Comparison of ENCODE assay signal across 8 cellular contexts in genomic region chr5:141914154-141914743, GRCh38. TPM values are rescaled to one million over a fixed set of nuclear protein-coding genes. Genes with fewer than 3 reads are reported as not detected.
DNase-seq lines count a peak whose midpoint lies in the region; ATAC-seq, FAIRE-seq and TF ChIP-seq lines count a peak whose summit lies in the region.

No MANE protein-coding gene starts in this region.

- H3K4ac ChIP-seq in H1 (replicated peaks; ENCODE audit: insufficient read length, low read depth, low read length) (no peak overlapping the region), mesenchymal stem cell (ENCODE audit: low read depth in 1 of 2, low read length in 2 of 2) (no peak overlapping the region)

- H3K36me3 Mint-ChIP-seq in activated CD4-positive, alpha-beta T cell treated with anti-CD3 and anti-CD28 coated beads, Interleukin-2, amount 10 ng/mL, durations not matched to agents 24 days and 14 days (ENCODE audit: low read depth) = no peaks in the 10 kb centered on the region

- H4K20me1 ChIP-seq in SU-DHL-6 (ENCODE audit: low read depth, low read length) (no peaks in the 10 kb centered on the region), H1 (replicated peaks in 1 of 2; ENCODE audit: control insufficient read depth in 1 of 2, insufficient read depth in 2 of 2, low read length in 2 of 2) (no peaks in the 10 kb centered on the region)

- no peak overlapping the region for H3K56ac ChIP-seq in H1 (replicated peaks; ENCODE audit: insufficient read length, low read depth, low read length)

- TF ChIP-seq POLR2A in H1 (IDR thresholded peaks at IDR 0.05; ENCODE audit: control extremely low read depth in 1 of 2, low read depth in 2 of 2, low read length in 2 of 2) (peak in 1 of 2 experiments; percentile 50; a peak in 1 of 3 replicates), stomach (IDR thresholded peaks at IDR 0.05) (no peak)

- H3K79me2 ChIP-seq in SU-DHL-6 (ENCODE audit: insufficient read depth, low read length) (no peaks in the 10 kb centered on the region), H1 (ENCODE audit: control insufficient read depth in 1 of 2, insufficient read depth in 2 of 2, low read length in 2 of 2) (no peaks in the 10 kb centered on the region)

- H3K79me1 ChIP-seq in H1 (ENCODE audit: low read depth, low read length) (no peaks in the 10 kb centered on the region), mesenchymal stem cell (replicated peaks; ENCODE audit: low read length, poor library complexity, severe bottlenecking) (no peaks in the 10 kb centered on the region)

- peak; percentile 62 for DNase-seq in activated CD4-positive, alpha-beta T cell treated with anti-CD3 and anti-CD28 coated beads, Interleukin-2, amount 10 ng/mL, durations not matched to agents 24 days and 14 days
- no peak for DNase-seq in activated CD4-positive, alpha-beta T cell treated with anti-CD3 and anti-CD28 coated beads, Interleukin-2, amount 50 U/mL, for 1 hour
- DNase-seq in H1 (ENCODE audit: low read depth in 1 of 2, low spot score in 2 of 2) (peak in 1 of 2 experiments; percentile 77), mesenchymal stem cell (peak; percentile 12), stomach (peak; percentile 46), kidney glomerular epithelial cell (lab: John Stamatoyannopoulos, UW) (no peak)

- no peak for FAIRE-seq in H1 (lab: Jason Lieb, UNC)

- H2BK120ac ChIP-seq in H1 (replicated peaks; ENCODE audit: low read depth, low read length) (no peak overlapping the region), mesenchymal stem cell (ENCODE audit: low read depth, low read length) (no peak overlapping the region)

- peaks cover 47% of the 10 kb centered on the region for H3K27me3 Mint-ChIP-seq in activated CD4-positive, alpha-beta T cell treated with anti-CD3 and anti-CD28 coated beads, Interleukin-2, amount 10 ng/mL, durations not matched to agents 24 days and 14 days

- no peak overlapping the region; the same call in 1 of the 2 replicates for H2BK20ac ChIP-seq in H1 (ENCODE audit: low read length)

- H2BK5ac ChIP-seq in H1 (ENCODE audit: low read depth, low read length) (no peak overlapping the region; the same call in 1 of the 2 replicates), mesenchymal stem cell (ENCODE audit: low read depth, low read length, poor library complexity, severe bottlenecking) (no peak overlapping the region)

- H3F3A ChIP-seq in SU-DHL-6 (ENCODE audit: insufficient read depth) = no peaks in the 10 kb centered on the region

- H4K8ac ChIP-seq in H1 (ENCODE audit: extremely low read depth, insufficient read depth, low read length) (peak overlapping the region; percentile 38; the same call in 1 of the 2 replicates), mesenchymal stem cell (ENCODE audit: low read length) (peak overlapping the region; percentile 17)

- TF ChIP-seq EP300 in H1 (IDR thresholded peaks at IDR 0.05; ENCODE audit: borderline replicate concordance in 1 of 2, low read depth in 2 of 2, low read length in 2 of 2) (0 out of 3 replicates have a peak, but pooled peaks of 1 of the 2 experiments have one; percentile 21), stomach (IDR thresholded peaks at IDR 0.05) (no peak)

- peak; percentile 82 for ATAC-seq in HG02885 (IDR thresholded peaks at IDR 0.05; ENCODE audit: poor library complexity, unreplicated experiment)

- no peak overlapping the region for H2BK15ac ChIP-seq in H1 (ENCODE audit: low read length)
- no peak overlapping the region for H2BK15ac ChIP-seq in mesenchymal stem cell (ENCODE audit: low read depth, poor library complexity, severe bottlenecking)

- intact Hi-C loops in activated CD4-positive, alpha-beta T cell treated with anti-CD3 and anti-CD28 coated beads, Interleukin-2, amount 10 ng/mL, durations not matched to agents 24 days and 14 days (cut with micrococcal nuclease) = no loop called here
- intact Hi-C loops in stomach (cut with DNase I; ENCODE audit: low total_unique reads) = no loop called here

- H4K91ac ChIP-seq in H1 (replicated peaks; ENCODE audit: insufficient read length, low read length) (peak overlapping the region; percentile 48), mesenchymal stem cell (ENCODE audit: low read length) (peak overlapping the region; percentile 72)

- no peaks in the 10 kb centered on the region for H3K36me3 ChIP-seq in SU-DHL-6 (ENCODE audit: low read length)
- no peaks in the 10 kb centered on the region for H3K36me3 ChIP-seq in H1 (ENCODE audit: control insufficient read depth in 2 of 4, insufficient read depth in 4 of 4, low read length in 3 of 4)
- no peaks in the 10 kb centered on the region for H3K36me3 ChIP-seq in mesenchymal stem cell (ENCODE audit: control insufficient read depth in 1 of 2, insufficient read depth in 2 of 2, low read depth in 1 of 2, low read length in 2 of 2)
- no peaks in the 10 kb centered on the region for H3K36me3 ChIP-seq in stomach

- CTCF ChIA-PET in H1 (lab: Charles Lee; ENCODE audit: partially characterized antibody) = interaction anchor here (0.8 to 5.4 kb wide), 15 partner anchors 9 to 222 kb away, joined by 3 to 58 read pairs (median 5); partner anchors contain the start of genes DELE1, PCDH1 and RNF14

- no peak overlapping the region for H3K14ac ChIP-seq in H1 (ENCODE audit: insufficient read length)
- H3K14ac ChIP-seq in mesenchymal stem cell (ENCODE audit: low read length in 2 of 2) = peak overlapping the region in 1 of 2 experiments; percentile 27

- peaks cover 6% of the 10 kb centered on the region for H3K4me1 Mint-ChIP-seq in activated CD4-positive, alpha-beta T cell treated with anti-CD3 and anti-CD28 coated beads, Interleukin-2, amount 10 ng/mL, durations not matched to agents 24 days and 14 days

- H3K27ac ChIP-seq in SU-DHL-6 (ENCODE audit: low read depth, low read length) (no peak overlapping the region), H1 (ENCODE audit: low read depth, low read length) (no peak overlapping the region), mesenchymal stem cell (ENCODE audit: low read length, poor library complexity, severe bottlenecking) (no peak overlapping the region), stomach (peak overlapping the region in 1 of 5 donors; percentile 27)

- POLR2A ChIA-PET in H1 (lab: Charles Lee; ENCODE audit: partially characterized antibody) = interaction anchor here (0.8 to 5.0 kb wide), 8 partner anchors 9 to 238 kb away, joined by 3 to 36 read pairs (median 4); partner anchors contain the start of gene DELE1

- peak overlapping the region; percentile 43 for H3K18ac ChIP-seq in H1 (ENCODE audit: extremely low read depth, low read length)
- no peak overlapping the region for H3K18ac ChIP-seq in mesenchymal stem cell (ENCODE audit: low read depth in 1 of 2, low read length in 2 of 2)

- H3K4me3 ChIP-seq in SU-DHL-6 (ENCODE audit: insufficient read depth, low read length, poor library complexity, severe bottlenecking) (no peak overlapping the region), H1 (ENCODE audit: extremely low read depth in 1 of 4, insufficient read depth in 2 of 4, low read depth in 3 of 4, low read length in 4 of 4) (peak overlapping the region; percentile 5 to 64 (median 47)), mesenchymal stem cell (ENCODE audit: insufficient read depth in 1 of 2, low read depth in 1 of 2, low read length in 2 of 2) (peak overlapping the region; percentile 31 to 70), stomach (peak overlapping the region; percentile 37 to 44 (median 40))

- peak overlapping the region; percentile 54 for H2AFZ ChIP-seq in SU-DHL-6 (ENCODE audit: low read depth, low read length, severe bottlenecking)
- H2AFZ ChIP-seq in H1 (ENCODE audit: low read length) = peak overlapping the region; percentile 78
- H2AFZ ChIP-seq in mesenchymal stem cell (ENCODE audit: low read depth, low read length) = peak overlapping the region; percentile 47

- peak; percentile 9 for TF ChIP-seq CTCF in SU-DHL-6 (IDR thresholded peaks at IDR 0.05; ENCODE audit: insufficient read depth, low read length, poor library complexity, severe bottlenecking)
- peak in 2 of 3 experiments; percentile 12 to 13; a peak in 3 of 4 replicates for TF ChIP-seq CTCF in H1 (IDR thresholded peaks at IDR 0.05; ENCODE audit: control extremely low read depth in 1 of 3, insufficient read depth in 1 of 3, low read depth in 1 of 3, low read length in 3 of 3)
- peak in 3 of 7 experiments; percentile 9 to 23 (median 11) for TF ChIP-seq CTCF in stomach (IDR thresholded peaks at IDR 0.05)

- H3K4me1 ChIP-seq in H1 (replicated peaks in 1 of 4; ENCODE audit: control insufficient read depth in 3 of 4, insufficient read depth in 4 of 4, low read length in 3 of 4) (peaks cover 4 to 10% (median 6%) of the 10 kb centered on the region in 4 experiments; a peak in 6 of 7 replicates), mesenchymal stem cell (ENCODE audit: control insufficient read depth, insufficient read depth, low read depth, low read length) (peaks cover 9% of the 10 kb centered on the region), stomach (peaks cover 9 to 13% (median 11%) of the 10 kb centered on the region in 4 donors)

- H3K4me2 ChIP-seq in SU-DHL-6 (ENCODE audit: low read depth, low read length, poor library complexity, severe bottlenecking) (peak overlapping the region; percentile 9), H1 (ENCODE audit: insufficient read depth in 1 of 2, low read depth in 2 of 2, low read length in 2 of 2) (peak overlapping the region; percentile 70 to 72), mesenchymal stem cell (ENCODE audit: low read length, poor library complexity, severe bottlenecking) (peak overlapping the region; percentile 94)

- H3K9me3 Mint-ChIP-seq in activated CD4-positive, alpha-beta T cell treated with anti-CD3 and anti-CD28 coated beads, Interleukin-2, amount 10 ng/mL, durations not matched to agents 24 days and 14 days = no peaks in the 10 kb centered on the region

- H3K9ac ChIP-seq in SU-DHL-6 (ENCODE audit: low read length) (no peak overlapping the region), H1 (replicated peaks in 1 of 4; ENCODE audit: extremely low read depth in 1 of 4, low read depth in 3 of 4, low read length in 3 of 4) (peak overlapping the region in 2 of 4 experiments; percentile 14 to 35; a peak in 4 of 7 replicates), mesenchymal stem cell (ENCODE audit: low read length) (peak overlapping the region; percentile 74)

- H3K9me2 ChIP-seq in SU-DHL-6 (replicated peaks; ENCODE audit: insufficient read depth, low read length) = no peaks in the 10 kb centered on the region

- WGBS in H1 (ENCODE audit: extremely low coverage in 1 of 2, insufficient coverage in 1 of 2, insufficient read length in 1 of 2, insufficient replicate concordance in 2 of 2, low coverage in 1 of 2, low lambda C conversion rate in 2 of 2, missing lambda C conversion rate in 1 of 2), 2 experiments = 7% methylated on average over 42 of the region's 42 CpGs; no CpG with 5 or more reads in 1 of the 2 experiments
- 9% methylated on average over 38 of the region's 42 CpGs for WGBS in mesenchymal stem cell
- WGBS in stomach, 5 donors = 10 to 23% (median 12%) methylated on average over 19 to 42 of the region's 42 CpGs

- peak; percentile 36 to 45; a peak in 3 of 4 replicates for TF ChIP-seq RAD21 in H1 (IDR thresholded peaks at IDR 0.05 in 1 of 2, conservative IDR thresholded peaks at IDR 0.05 in 1 of 2; ENCODE audit: low read depth in 2 of 2, low read length in 2 of 2)

- no peak overlapping the region for H3K27ac Mint-ChIP-seq in activated CD4-positive, alpha-beta T cell treated with anti-CD3 and anti-CD28 coated beads, Interleukin-2, amount 10 ng/mL, durations not matched to agents 24 days and 14 days

- H2AK5ac ChIP-seq in H1 (ENCODE audit: low read depth, low read length) (no peak overlapping the region), mesenchymal stem cell (ENCODE audit: low read length, severe bottlenecking) (no peak overlapping the region)

- H3K9me3 ChIP-seq in SU-DHL-6 (ENCODE audit: insufficient read depth, low read length) = no peaks in the 10 kb centered on the region
- no peaks in the 10 kb centered on the region for H3K9me3 ChIP-seq in H1 (ENCODE audit: insufficient read depth in 2 of 2, low read depth in 1 of 2, low read length in 1 of 2)
- no peaks in the 10 kb centered on the region for H3K9me3 ChIP-seq in mesenchymal stem cell (ENCODE audit: control insufficient read depth, low read length)
- no peaks in the 10 kb centered on the region for H3K9me3 ChIP-seq in stomach

- H2BK12ac ChIP-seq in H1 (ENCODE audit: low read depth, low read length) = no peak overlapping the region
- H2BK12ac ChIP-seq in mesenchymal stem cell (ENCODE audit: low read length in 2 of 2) = peak overlapping the region in 1 of 2 experiments; percentile 13

- peaks cover 3% of the 10 kb centered on the region; the same call in 1 of the 2 replicates for H3K23me2 ChIP-seq in H1 (ENCODE audit: low read depth, low read length)

- H3K27me3 ChIP-seq in SU-DHL-6 (ENCODE audit: low read length) (no peaks in the 10 kb centered on the region), H1 (replicated peaks in 1 of 4; ENCODE audit: control insufficient read depth in 3 of 4, extremely low read depth in 1 of 4, insufficient read depth in 3 of 4, low read length in 3 of 4) (peaks cover 3 to 17% (median 7%) of the 10 kb centered on the region in 4 experiments), mesenchymal stem cell (ENCODE audit: control insufficient read depth in 1 of 2, insufficient read depth in 1 of 2, low read length in 2 of 2) (peaks cover 0 to 58% of the 10 kb centered on the region in 2 experiments), stomach (peaks cover 0 to 25% (median 0%) of the 10 kb centered on the region in 3 donors)

- H3K4me3 Mint-ChIP-seq in activated CD4-positive, alpha-beta T cell treated with anti-CD3 and anti-CD28 coated beads, Interleukin-2, amount 10 ng/mL, durations not matched to agents 24 days and 14 days = peak overlapping the region; percentile 13

- no peak overlapping the region for H4K5ac ChIP-seq in H1 (ENCODE audit: insufficient read length, low read depth, low read length)

- no peak overlapping the region for H3K23ac ChIP-seq in H1 (ENCODE audit: insufficient read length)
- no peak overlapping the region for H3K23ac ChIP-seq in mesenchymal stem cell (ENCODE audit: low read length in 2 of 2)

RNA-seq across cellular contexts. Expression of gene DELE1, which starts 9.4 kb away (rescaled TPM):
- 66.7 and 72.0 TPM in 2 replicates for total RNA-seq in activated CD4-positive, alpha-beta T cell treated with anti-CD3 and anti-CD28 coated beads, Interleukin-2, amount 10 ng/mL, durations not matched to agents 24 days and 14 days
- total RNA-seq in H1 (2021; fragmentation: NEBNext Ultra II Directional; extraction: Animal tissue kit (Norgen Biotek cat#: 25700)) = 59.6 and 61.4 TPM in 2 replicates
- 114 and 132 TPM in 2 replicates for polyA plus RNA-seq in H1 (2011; rRNA removed)
- 98.7 TPM for polyA plus RNA-seq in H1 (2011; cell fraction: cytosol; rRNA removed)
- polyA plus RNA-seq in H1 (2011; cell fraction: nucleus; rRNA removed) = 310 TPM
- polyA plus RNA-seq in H1 (2012, experiment 1 of 2) = 71.4 to 88.2 TPM (median 72.4 TPM) in 4 replicates
- 49.9 TPM for polyA plus RNA-seq in H1 (2012, experiment 2 of 2)
- polyA plus RNA-seq in H1 (2013, experiment 1 of 2) = 46.8 TPM
- 41.4 TPM for polyA plus RNA-seq in H1 (2013, experiment 2 of 2)
- 84.7 and 92.9 TPM in 2 replicates for polyA minus RNA-seq in H1 (2011; rRNA and poly(A)+ RNA removed)
- polyA minus RNA-seq in H1 (2011; cell fraction: cytosol; rRNA and poly(A)+ RNA removed) = 35.0 TPM
- 93.7 TPM for polyA minus RNA-seq in H1 (2011; cell fraction: nucleus; rRNA and poly(A)+ RNA removed)
- polyA plus RNA-seq in mesenchymal stem cell (2013, experiment 1 of 2) = 36.7 TPM
- 36.2 TPM for polyA plus RNA-seq in mesenchymal stem cell (2013, experiment 2 of 2)
- 100 to 1,000 TPM in 1 of 5 donors, 10 to 100 TPM in 4; 65.0 to 100 (median 98.2) TPM for total RNA-seq in stomach
- 10 to 100 TPM; 29.2 to 39.8 (median 32.6) TPM for polyA plus RNA-seq in stomach

RNA-seq across cellular contexts. Expression of gene PCDH1, which starts 36.0 kb away (rescaled TPM):
- 0.17 TPM in 1 of 2 replicates, not detected in the other for total RNA-seq in activated CD4-positive, alpha-beta T cell treated with anti-CD3 and anti-CD28 coated beads, Interleukin-2, amount 10 ng/mL, durations not matched to agents 24 days and 14 days
- total RNA-seq in H1 (2021; fragmentation: NEBNext Ultra II Directional; extraction: Animal tissue kit (Norgen Biotek cat#: 25700)) = 101 and 106 TPM in 2 replicates
- polyA plus RNA-seq in H1 (2011; rRNA removed) (102 and 120 TPM in 2 replicates), stomach (10 to 100 TPM in 2 of 3 donors, 1 to 10 TPM in 1; 8.7 to 20.9 (median 10.6) TPM)
- polyA plus RNA-seq in H1 (2011; cell fraction: cytosol; rRNA removed) = 88.6 TPM
- 154 TPM for polyA plus RNA-seq in H1 (2011; cell fraction: nucleus; rRNA removed)
- polyA plus RNA-seq in H1 (2012, experiment 1 of 2) = 74.4 to 110 TPM (median 100 TPM) in 4 replicates
- polyA plus RNA-seq in H1 (2012, experiment 2 of 2) = 97.8 TPM
- 130 TPM for polyA plus RNA-seq in H1 (2013, experiment 1 of 2)
- 120 TPM for polyA plus RNA-seq in H1 (2013, experiment 2 of 2)
- polyA minus RNA-seq in H1 (2011; rRNA and poly(A)+ RNA removed) = 292 and 318 TPM in 2 replicates
- 143 TPM for polyA minus RNA-seq in H1 (2011; cell fraction: cytosol; rRNA and poly(A)+ RNA removed)
- 96.9 TPM for polyA minus RNA-seq in H1 (2011; cell fraction: nucleus; rRNA and poly(A)+ RNA removed)
- 2.1 TPM for polyA plus RNA-seq in mesenchymal stem cell (2013, experiment 1 of 2)
- polyA plus RNA-seq in mesenchymal stem cell (2013, experiment 2 of 2) = 2.0 TPM
- 10 to 100 TPM; 35.3 to 96.9 (median 79.1) TPM for total RNA-seq in stomach

RNA-seq across cellular contexts. Expression of gene PCDH12, which starts 43.8 kb away (rescaled TPM):
- total RNA-seq in activated CD4-positive, alpha-beta T cell treated with anti-CD3 and anti-CD28 coated beads, Interleukin-2, amount 10 ng/mL, durations not matched to agents 24 days and 14 days = 1.8 and 2.2 TPM in 2 replicates
- total RNA-seq in H1 (2021; fragmentation: NEBNext Ultra II Directional; extraction: Animal tissue kit (Norgen Biotek cat#: 25700)) = 0.17 and 0.21 TPM in 2 replicates
- polyA plus RNA-seq in H1 (2011; rRNA removed) (0.05 and 0.06 TPM in 2 replicates), stomach (under 1 TPM; 0.35 to 0.46 (median 0.37) TPM)
- polyA plus RNA-seq in H1 (2011; cell fraction: cytosol; rRNA removed) = 0.05 TPM
- polyA plus RNA-seq in H1 (2011; cell fraction: nucleus; rRNA removed) = 0.26 TPM
- polyA plus RNA-seq in H1 (2012, experiment 1 of 2) = 0.31 to 0.47 TPM (median 0.35 TPM) in 4 replicates
- polyA plus RNA-seq in H1 (2012, experiment 2 of 2) = 0.09 TPM
- polyA plus RNA-seq in H1 (2013, experiment 1 of 2) = 0.14 TPM
- 0.26 TPM for polyA plus RNA-seq in H1 (2013, experiment 2 of 2)
- 0.06 and 0.49 TPM in 2 replicates for polyA minus RNA-seq in H1 (2011; rRNA and poly(A)+ RNA removed)
- polyA minus RNA-seq in H1 (2011; cell fraction: cytosol; rRNA and poly(A)+ RNA removed) = not detected
- 0.10 TPM for polyA minus RNA-seq in H1 (2011; cell fraction: nucleus; rRNA and poly(A)+ RNA removed)
- polyA plus RNA-seq in mesenchymal stem cell (2013, experiment 1 of 2) = 0.10 TPM
- 0.11 TPM for polyA plus RNA-seq in mesenchymal stem cell (2013, experiment 2 of 2)
- total RNA-seq in stomach = 1 to 10 TPM; 1.2 to 7.0 (median 3.7) TPM

RNA-seq across cellular contexts. Expression of gene RNF14, which starts 54.7 kb away (rescaled TPM):
- total RNA-seq in activated CD4-positive, alpha-beta T cell treated with anti-CD3 and anti-CD28 coated beads, Interleukin-2, amount 10 ng/mL, durations not matched to agents 24 days and 14 days = 28.8 and 32.2 TPM in 2 replicates
- 19.6 and 20.2 TPM in 2 replicates for total RNA-seq in H1 (2021; fragmentation: NEBNext Ultra II Directional; extraction: Animal tissue kit (Norgen Biotek cat#: 25700))
- polyA plus RNA-seq in H1 (2011; rRNA removed) (4.4 and 4.7 TPM in 2 replicates), stomach (10 to 100 TPM; 14.4 to 26.1 (median 25.5) TPM)
- polyA plus RNA-seq in H1 (2011; cell fraction: cytosol; rRNA removed) = 8.1 TPM
- 9.2 TPM for polyA plus RNA-seq in H1 (2011; cell fraction: nucleus; rRNA removed)
- polyA plus RNA-seq in H1 (2012, experiment 1 of 2) = 10.2 to 20.8 TPM (median 13.4 TPM) in 4 replicates
- 2.8 TPM for polyA plus RNA-seq in H1 (2012, experiment 2 of 2)
- 9.4 TPM for polyA plus RNA-seq in H1 (2013, experiment 1 of 2)
- 9.6 TPM for polyA plus RNA-seq in H1 (2013, experiment 2 of 2)
- 17.2 and 19.1 TPM in 2 replicates for polyA minus RNA-seq in H1 (2011; rRNA and poly(A)+ RNA removed)
- polyA minus RNA-seq in H1 (2011; cell fraction: cytosol; rRNA and poly(A)+ RNA removed) = 10.4 TPM
- 12.9 TPM for polyA minus RNA-seq in H1 (2011; cell fraction: nucleus; rRNA and poly(A)+ RNA removed)
- polyA plus RNA-seq in mesenchymal stem cell (2013, experiment 1 of 2) = 48.6 TPM
- 52.3 TPM for polyA plus RNA-seq in mesenchymal stem cell (2013, experiment 2 of 2)
- total RNA-seq in stomach = 10 to 100 TPM; 24.2 to 67.4 (median 43.2) TPM

Comparison
In these comparisons a context has a peak if more than half of its experiments do, and no peak if none do; other contexts are left out.
1. DNase-seq: peak in activated CD4-positive, alpha-beta T cell treated with anti-CD3 and anti-CD28 coated beads, Interleukin-2, amount 10 ng/mL, durations not matched to agents 24 days and 14 days (single experiment), mesenchymal stem cell (single experiment) and stomach (single experiment); none in activated CD4-positive, alpha-beta T cell treated with anti-CD3 and anti-CD28 coated beads, Interleukin-2, amount 50 U/mL, for 1 hour (single experiment) and kidney glomerular epithelial cell (single experiment).
2. H3K4me2 ChIP-seq: peak in every context shown above with its lines; median percentile 94 in mesenchymal stem cell; 71 in H1; 9 in SU-DHL-6.
3. RNA of gene PCDH1, which starts 36.0 kb away (total RNA-seq): 101 to 106 TPM in H1 and 35.3 to 96.9 TPM in stomach; 0.17 TPM in activated CD4-positive, alpha-beta T cell treated with anti-CD3 and anti-CD28 coated beads, Interleukin-2, amount 10 ng/mL, durations not matched to agents 24 days and 14 days; every median in the first group is over 10 times any median in the second.
4. Peak in every context shown above with its lines, with median percentiles within 50 percentile points of each other: H2AFZ ChIP-seq.